ENCODE assay signal across 17 cellular contexts in the genomic region with DNA sequence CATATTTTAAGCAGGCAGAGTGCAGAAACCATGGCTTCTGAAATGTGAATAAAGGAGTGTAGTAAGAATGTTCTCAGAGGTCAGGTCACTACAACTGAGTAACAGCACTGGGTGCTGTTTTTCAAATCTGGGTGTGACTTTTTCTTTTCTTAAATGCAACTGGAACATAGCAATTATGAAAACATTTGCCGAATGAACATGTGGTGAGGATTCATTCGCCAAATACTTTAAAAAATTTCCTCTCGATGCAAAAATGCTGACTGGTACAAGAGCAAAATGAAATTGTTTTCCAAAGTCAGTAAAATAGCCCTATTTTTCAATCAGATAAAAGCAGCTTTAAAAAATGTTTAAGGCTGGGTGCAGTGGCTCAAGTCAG. TPM values are rescaled to one million over a fixed set of nuclear protein-coding genes. Genes with fewer than 3 reads are reported as not detected.
DNase-seq lines count a peak whose midpoint lies in the region; ATAC-seq and TF ChIP-seq lines count a peak whose summit lies in the region.
"Had no signal": no experiment of that assay in that cellular context is flagged by ENCODE, and none has a peak within 500 bp of the region (broad histone marks: within the 10 kb centered on the region; RNA-seq: fewer than 3 reads in every experiment).

No MANE protein-coding gene starts in this region.

- H3K36me3 Mint-ChIP-seq in progenitor cell of endocrine pancreas (ENCODE audit: insufficient read depth) = peaks cover 36% of the 10 kb centered on the region

- peak overlapping the region; percentile 71 for H3K27ac Mint-ChIP-seq in progenitor cell of endocrine pancreas
- H3K27ac Mint-ChIP-seq: activated CD4-positive, alpha-beta T cell treated with anti-CD3 and anti-CD28 coated beads, Interleukin-2, amount 10 ng/mL, durations not matched to agents 7 days and 5 days had no signal

- no peaks in the 10 kb centered on the region for H3K9me3 Mint-ChIP-seq in progenitor cell of endocrine pancreas (ENCODE audit: low read depth)
- H3K9me3 Mint-ChIP-seq: activated CD4-positive, alpha-beta T cell treated with anti-CD3 and anti-CD28 coated beads, Interleukin-2, amount 10 ng/mL, durations not matched to agents 7 days and 5 days had no signal

- no peak overlapping the region for H3K4me3 Mint-ChIP-seq in progenitor cell of endocrine pancreas (ENCODE audit: low read depth)
- H3K4me3 Mint-ChIP-seq: activated CD4-positive, alpha-beta T cell treated with anti-CD3 and anti-CD28 coated beads, Interleukin-2, amount 10 ng/mL, durations not matched to agents 7 days and 5 days had no signal

- DNase-seq in right atrium auricular region (ENCODE audit: low spot score) (no peak), Right ventricle myocardium inferior (ENCODE audit: missing footprints) (no peak), esophagus muscularis mucosa (ENCODE audit: extremely low spot score) (no peak), progenitor cell of endocrine pancreas (ENCODE audit: low spot score, unreplicated experiment) (no peak), SIG-M5 treated with dmso at 0.1 percent for 504 hours (lab: John Stamatoyannopoulos, UW; ENCODE audit: unreplicated experiment) (no peak), HPDE6-E6E7 (ENCODE audit: extremely low spot score) (no peak)
- DNase-seq: activated CD4-positive, alpha-beta T cell treated with anti-CD3 and anti-CD28 coated beads, Interleukin-2, amount 10 ng/mL, durations not matched to agents 7 days and 5 days; activated T-cell treated with anti-CD3 and anti-CD28 coated beads, Interleukin-2, amount 50 U/mL, for 48 hours; amygdala; DMS153; NCI-H2107; NCI-H82; stimulated activated CD4-positive, alpha-beta T cell treated with anti-CD3 and anti-CD28 coated beads, Interleukin-4, amount 100 ng/mL, for 1 hour; T-helper 9 cell had no signal

- H3K4me3 ChIP-seq in right atrium auricular region (no peak overlapping the region), esophagus muscularis mucosa (no peak overlapping the region)

- no peaks in the 10 kb centered on the region for H3K9me3 ChIP-seq in right atrium auricular region
- H3K9me3 ChIP-seq in esophagus muscularis mucosa = no peaks in the 10 kb centered on the region

- no peaks in the 10 kb centered on the region for H3K27me3 Mint-ChIP-seq in progenitor cell of endocrine pancreas
- H3K27me3 Mint-ChIP-seq: activated CD4-positive, alpha-beta T cell treated with anti-CD3 and anti-CD28 coated beads, Interleukin-2, amount 10 ng/mL, durations not matched to agents 7 days and 5 days had no signal

- ATAC-seq in Right ventricle myocardium inferior (no peak), GM18858 (IDR thresholded peaks at IDR 0.05; ENCODE audit: unreplicated experiment) (no peak), HG03097 (IDR thresholded peaks at IDR 0.05; ENCODE audit: low FRiP score, unreplicated experiment) (no peak)
- ATAC-seq: HCT116 had no signal

- no peak for TF ChIP-seq POLR2A in esophagus muscularis mucosa (IDR thresholded peaks at IDR 0.05; ENCODE audit: low read depth)

- peaks cover 52% of the 10 kb centered on the region for H3K36me3 ChIP-seq in right atrium auricular region
- peaks cover 35 to 75% (median 54%) of the 10 kb centered on the region in 4 donors for H3K36me3 ChIP-seq in esophagus muscularis mucosa

- TF ChIP-seq CTCF in right atrium auricular region (IDR thresholded peaks at IDR 0.05) (no peak), esophagus muscularis mucosa (IDR thresholded peaks at IDR 0.05) (no peak), progenitor cell of endocrine pancreas (IDR thresholded peaks at IDR 0.05; ENCODE audit: unreplicated experiment) (no peak)

- WGBS in esophagus muscularis mucosa = 72% methylated on average over 3 of the region's 3 CpGs

- no peak for TF ChIP-seq EP300 in esophagus muscularis mucosa (IDR thresholded peaks at IDR 0.05)

- H3K4me1 ChIP-seq in right atrium auricular region = peaks cover 0 to 24% of the 10 kb centered on the region in 2 donors
- peaks cover 27 to 59% (median 58%) of the 10 kb centered on the region in 4 donors for H3K4me1 ChIP-seq in esophagus muscularis mucosa

- H3K27ac ChIP-seq in right atrium auricular region (peak overlapping the region; percentile 6 to 26), esophagus muscularis mucosa (replicated peaks in 1 of 4) (peak overlapping the region; percentile 76 to 90 (median 82))

- H3K27me3 ChIP-seq in right atrium auricular region = no peaks in the 10 kb centered on the region
- H3K27me3 ChIP-seq in esophagus muscularis mucosa = no peaks in the 10 kb centered on the region

- intact Hi-C loops in Right ventricle myocardium inferior (cut with DNase I) = no loop called here
- intact Hi-C loops in esophagus muscularis mucosa (cut with DNase I) = no loop called here

- peaks cover 20% of the 10 kb centered on the region for H3K4me1 Mint-ChIP-seq in progenitor cell of endocrine pancreas (ENCODE audit: low read depth)

RNA-seq across cellular contexts. Expression of a gene that starts 18.6 kb away (rescaled TPM):
- 10 to 100 TPM; 36.0 to 48.7 TPM for total RNA-seq in right atrium auricular region
- total RNA-seq in Right ventricle myocardium inferior = 41.4 TPM
- total RNA-seq in esophagus muscularis mucosa = 10 to 100 TPM; 45.6 to 68.8 (median 54.3) TPM
- 67.3 TPM in 2 replicates for total RNA-seq in progenitor cell of endocrine pancreas

RNA-seq across cellular contexts. Expression of a gene that starts 34.9 kb away (rescaled TPM):
- total RNA-seq in right atrium auricular region (10 to 100 TPM; 12.6 to 14.1 TPM), Right ventricle myocardium inferior (7.4 TPM), esophagus muscularis mucosa (10 to 100 TPM; 16.4 to 28.8 (median 23.4) TPM), progenitor cell of endocrine pancreas (15.2 and 16.3 TPM in 2 replicates)
